17 cellular contexts compared by ENCODE assay signal in genomic region chr3:135325726-135326245, GRCh38.
DNase-seq lines count a peak whose midpoint lies in the region; ATAC-seq and FAIRE-seq lines count a peak whose summit lies in the region.
"Had no signal": no experiment of that assay in that cellular context is flagged by ENCODE, and none has a peak within 500 bp of the region (broad histone marks: within the 10 kb centered on the region; RNA-seq: fewer than 3 reads in every experiment).

No MANE protein-coding gene starts in this region.

- DNase-seq in left ventricle myocardium superior: peak; percentile 39
- DNase-seq in Right ventricle myocardium superior: no peak
- peak; percentile 89 for DNase-seq in NCI-H1105 treated with DMSO at 0.1 percent for 48 hours (lab: John Stamatoyannopoulos, UW)
- peak; percentile 85 for DNase-seq in NCI-H69 (lab: John Stamatoyannopoulos, UW)
- DNase-seq in NOMO-1 treated with dmso at 0.1 percent for 144 hours (lab: John Stamatoyannopoulos, UW; ENCODE audit: unreplicated experiment): no peak
- no peak for DNase-seq in HTR-8/SVneo (ENCODE audit: insufficient read length, low spot score)
- no peak for DNase-seq in H7
- DNase-seq: activated CD4-positive, alpha-beta T cell treated with anti-CD3 and anti-CD28 coated beads for 4 hours; activated naive CD4-positive, alpha-beta T cell treated with anti-CD3 and anti-CD28 coated beads, Interleukin-2, amount 10 ng/mL, durations not matched to agents 7 days and 5 days; activated T-cell treated with anti-CD3 and anti-CD28 coated beads, Interleukin-2, amount 50 U/mL, for 48 hours; CD4-positive, alpha-beta memory T cell; dermis blood vessel endothelial cell; EL; mesendoderm; T-helper 17 cell had no signal

- intact Hi-C loops in left ventricle myocardium superior (cut with micrococcal nuclease): no loop called here
- intact Hi-C loops in Right ventricle myocardium superior (cut with DNase I): no loop called here

- H3K4me3 ChIP-seq in H7 (ENCODE audit: insufficient read depth, low read depth, low read length): no peak overlapping the region
- H3K4me3 ChIP-seq: GM23338, smooth muscle cell had no signal

- no peaks in the 10 kb centered on the region for H3K36me3 ChIP-seq in H7 (replicated peaks; ENCODE audit: control insufficient read depth, insufficient read depth, low read length)

- ATAC-seq in left ventricle myocardium superior (no peak), Right ventricle myocardium superior (ENCODE audit: poor library complexity) (no peak)
- ATAC-seq: GM23338, T-helper 17 cell had no signal

- no peaks in the 10 kb centered on the region for H3K27me3 ChIP-seq in H7 (ENCODE audit: control insufficient read depth, insufficient read depth, low read length)

- FAIRE-seq in HTR-8/SVneo (lab: Jason Lieb, UNC): no peak

Comparison
In these comparisons a context has a peak if more than half of its experiments do, and no peak if none do; other contexts are left out.
1. DNase-seq: peak in left ventricle myocardium superior (single experiment), NCI-H1105 treated with DMSO at 0.1 percent for 48 hours (single experiment) and NCI-H69 (single experiment); none in Right ventricle myocardium superior (single experiment), NOMO-1 treated with dmso at 0.1 percent for 144 hours (single experiment), HTR-8/SVneo (single experiment) and H7 (single experiment).